8 cellular contexts compared by ENCODE assay signal in the genomic region with DNA sequence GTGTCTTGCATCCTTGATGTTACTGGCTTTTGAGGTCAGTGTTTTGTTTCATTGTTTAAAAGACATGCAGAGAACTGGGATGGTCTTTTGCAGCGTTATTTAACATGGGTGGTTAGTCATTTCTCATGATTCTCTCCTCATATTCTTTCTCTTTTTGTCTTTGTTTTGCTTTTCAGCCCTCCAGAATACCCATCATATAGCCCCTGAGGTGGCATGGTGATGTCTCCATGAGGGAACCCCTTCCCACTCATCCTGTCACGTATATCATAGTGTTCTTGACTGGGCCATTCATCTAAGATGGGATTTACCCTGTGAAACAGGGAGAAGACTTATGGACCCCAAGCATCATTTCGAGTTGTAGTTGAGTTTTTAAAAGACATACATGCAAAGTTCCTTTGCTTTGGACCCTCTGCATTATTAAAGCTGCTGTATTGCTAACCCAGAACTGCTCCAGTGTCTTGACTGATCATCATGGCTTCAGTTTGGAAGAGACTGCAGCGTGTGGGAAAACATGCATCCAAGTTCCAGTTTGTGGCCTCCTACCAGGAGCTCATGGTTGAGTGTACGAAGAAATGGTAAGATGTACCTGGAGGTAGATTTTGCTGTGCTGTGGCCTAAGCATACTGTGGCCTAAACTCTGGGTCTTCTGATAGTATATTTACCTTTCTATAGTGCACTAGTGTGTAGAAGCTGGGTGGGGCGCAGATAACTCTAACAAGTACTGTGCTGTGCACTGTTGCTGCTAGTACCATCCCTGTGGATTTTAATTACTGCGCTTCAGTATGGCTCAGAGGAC. TPM values are rescaled to one million over a fixed set of nuclear protein-coding genes. Genes with fewer than 3 reads are reported as not detected.
A peak's percentile ranks its signal among the peaks of the same experiment; 100 is the strongest.
DNase-seq lines count a peak whose midpoint lies in the region; ATAC-seq and TF ChIP-seq lines count a peak whose summit lies in the region.

No MANE protein-coding gene starts in this region.

- peak overlapping the region; percentile 91; the same call in 1 of the 2 replicates for H3K9ac ChIP-seq in iPS-20b (ENCODE audit: low read depth, low read length)

- H3K27me3 ChIP-seq in iPS-20b (ENCODE audit: insufficient read depth, low read length) (no peaks in the 10 kb centered on the region), testis (no peaks in the 10 kb centered on the region)

- peaks cover 9% of the 10 kb centered on the region for H3K36me3 Mint-ChIP-seq in activated CD4-positive, alpha-beta T cell treated with anti-CD3 and anti-CD28 coated beads, Interleukin-2, amount 10 ng/mL, durations not matched to agents 7 days and 5 days (ENCODE audit: low read depth)
- H3K36me3 Mint-ChIP-seq in activated CD4-positive, alpha-beta memory T cell treated with anti-CD3 and anti-CD28 coated beads, Interleukin-2, amount 10 ng/mL, durations not matched to agents 7 days and 5 days (ENCODE audit: low read depth): peaks cover 12% of the 10 kb centered on the region

- H3K36me3 ChIP-seq in iPS-20b (ENCODE audit: insufficient read depth, low read depth, low read length): peaks cover 28% of the 10 kb centered on the region
- no peaks in the 10 kb centered on the region for H3K36me3 ChIP-seq in testis (ENCODE audit: low read depth, missing control alignments)

- peaks cover 10% of the 10 kb centered on the region for H3K4me1 ChIP-seq in iPS-20b (ENCODE audit: insufficient read depth, low read length)
- H3K4me1 ChIP-seq in testis: peaks cover 18% of the 10 kb centered on the region

- WGBS in testis, 2 donors: 30 to 50% methylated on average over 7 of the region's 7 CpGs

- DNase-seq in activated CD4-positive, alpha-beta T cell treated with anti-CD3 and anti-CD28 coated beads, Interleukin-2, amount 10 ng/mL, durations not matched to agents 7 days and 5 days: no peak
- no peak for DNase-seq in activated CD4-positive, alpha-beta T cell treated with anti-CD3 and anti-CD28 coated beads, Interleukin-2, amount 50 U/mL, for 1 hour
- DNase-seq in activated CD4-positive, alpha-beta memory T cell treated with anti-CD3 and anti-CD28 coated beads, Interleukin-2, amount 10 ng/mL, durations not matched to agents 7 days and 5 days: no peak
- no peak for DNase-seq in testis
- no peak for DNase-seq in NCI-H1105 treated with DMSO at 0.1 percent for 48 hours (lab: John Stamatoyannopoulos, UW)

- peaks cover 34% of the 10 kb centered on the region for H3K4me1 Mint-ChIP-seq in activated CD4-positive, alpha-beta T cell treated with anti-CD3 and anti-CD28 coated beads, Interleukin-2, amount 10 ng/mL, durations not matched to agents 7 days and 5 days
- peaks cover 31% of the 10 kb centered on the region for H3K4me1 Mint-ChIP-seq in activated CD4-positive, alpha-beta memory T cell treated with anti-CD3 and anti-CD28 coated beads, Interleukin-2, amount 10 ng/mL, durations not matched to agents 7 days and 5 days

- peak overlapping the region; percentile 86 for H3K27ac Mint-ChIP-seq in activated CD4-positive, alpha-beta T cell treated with anti-CD3 and anti-CD28 coated beads, Interleukin-2, amount 10 ng/mL, durations not matched to agents 7 days and 5 days
- peak overlapping the region; percentile 56 for H3K27ac Mint-ChIP-seq in activated CD4-positive, alpha-beta memory T cell treated with anti-CD3 and anti-CD28 coated beads, Interleukin-2, amount 10 ng/mL, durations not matched to agents 7 days and 5 days

- H3K9me3 Mint-ChIP-seq in activated CD4-positive, alpha-beta T cell treated with anti-CD3 and anti-CD28 coated beads, Interleukin-2, amount 10 ng/mL, durations not matched to agents 7 days and 5 days: peaks cover 9% of the 10 kb centered on the region
- H3K9me3 Mint-ChIP-seq in activated CD4-positive, alpha-beta memory T cell treated with anti-CD3 and anti-CD28 coated beads, Interleukin-2, amount 10 ng/mL, durations not matched to agents 7 days and 5 days: peaks cover 8% of the 10 kb centered on the region

- peak overlapping the region; percentile 95 for H3K4me3 ChIP-seq in iPS-20b (ENCODE audit: low read length)
- H3K4me3 ChIP-seq in testis: peak overlapping the region; percentile 91

- H3K27ac ChIP-seq in iPS-20b (ENCODE audit: low read length): peak overlapping the region; percentile 34
- H3K27ac ChIP-seq in testis: peak overlapping the region in 1 of 2 donors; percentile 88

- no peaks in the 10 kb centered on the region for H3K9me3 ChIP-seq in iPS-20b (ENCODE audit: insufficient read depth, low read depth, low read length)
- no peaks in the 10 kb centered on the region for H3K9me3 ChIP-seq in testis

- TF ChIP-seq POLR2A in testis (IDR thresholded peaks at IDR 0.05): no peak

- peaks cover 2% of the 10 kb centered on the region for H3K27me3 Mint-ChIP-seq in activated CD4-positive, alpha-beta T cell treated with anti-CD3 and anti-CD28 coated beads, Interleukin-2, amount 10 ng/mL, durations not matched to agents 7 days and 5 days
- H3K27me3 Mint-ChIP-seq in activated CD4-positive, alpha-beta memory T cell treated with anti-CD3 and anti-CD28 coated beads, Interleukin-2, amount 10 ng/mL, durations not matched to agents 7 days and 5 days: no peaks in the 10 kb centered on the region

- peak overlapping the region; percentile 79 for H3K4me3 Mint-ChIP-seq in activated CD4-positive, alpha-beta T cell treated with anti-CD3 and anti-CD28 coated beads, Interleukin-2, amount 10 ng/mL, durations not matched to agents 7 days and 5 days
- peak overlapping the region; percentile 78 for H3K4me3 Mint-ChIP-seq in activated CD4-positive, alpha-beta memory T cell treated with anti-CD3 and anti-CD28 coated beads, Interleukin-2, amount 10 ng/mL, durations not matched to agents 7 days and 5 days

- TF ChIP-seq CTCF in testis (IDR thresholded peaks at IDR 0.05): no peak

- CTCF ChIA-PET in activated CD4-positive, alpha-beta T cell treated with anti-CD3 and anti-CD28 coated beads, Interleukin-2, amount 10 ng/mL, durations not matched to agents 7 days and 5 days (lab: Charles Lee): no interaction called here
- CTCF ChIA-PET in activated CD4-positive, alpha-beta memory T cell treated with anti-CD3 and anti-CD28 coated beads, Interleukin-2, amount 10 ng/mL, durations not matched to agents 7 days and 5 days (lab: Charles Lee): no interaction called here

- intact Hi-C loops in testis (cut with DNase I; ENCODE audit: low total_unique reads): no loop called here

- POLR2A ChIA-PET in activated CD4-positive, alpha-beta T cell treated with anti-CD3 and anti-CD28 coated beads, Interleukin-2, amount 10 ng/mL, durations not matched to agents 7 days and 5 days (lab: Charles Lee): no interaction called here
- POLR2A ChIA-PET in activated CD4-positive, alpha-beta memory T cell treated with anti-CD3 and anti-CD28 coated beads, Interleukin-2, amount 10 ng/mL, durations not matched to agents 7 days and 5 days (lab: Charles Lee): no interaction called here

- ATAC-seq in HG02642 (IDR thresholded peaks at IDR 0.05; ENCODE audit: poor library complexity, unreplicated experiment) (no peak), HG03097 (IDR thresholded peaks at IDR 0.05; ENCODE audit: low FRiP score, unreplicated experiment) (no peak)

RNA-seq across cellular contexts. Expression of a gene that starts 1.4 kb away (rescaled TPM):
- total RNA-seq in activated CD4-positive, alpha-beta T cell treated with anti-CD3 and anti-CD28 coated beads, Interleukin-2, amount 10 ng/mL, durations not matched to agents 7 days and 5 days: 10 to 100 TPM; 22.2 to 24.7 TPM
- total RNA-seq in activated CD4-positive, alpha-beta memory T cell treated with anti-CD3 and anti-CD28 coated beads, Interleukin-2, amount 10 ng/mL, durations not matched to agents 7 days and 5 days: 10 to 100 TPM; 19.3 to 23.2 TPM
- total RNA-seq in testis: 10 to 100 TPM; 69.3 to 99.5 TPM
- 86.8 TPM for polyA plus RNA-seq in testis (ENCODE audit: insufficient read depth, low read depth, low replicate concordance)
